22 cellular contexts compared by ENCODE assay signal in genomic region chr6:15675537-15676170, GRCh38. TPM values are rescaled to one million over a fixed set of nuclear protein-coding genes. Genes with fewer than 3 reads are reported as not detected.
DNase-seq lines count a peak whose midpoint lies in the region; ATAC-seq, FAIRE-seq and TF ChIP-seq lines count a peak whose summit lies in the region.
"Had no signal": no experiment of that assay in that cellular context is flagged by ENCODE, and none has a peak within 500 bp of the region (broad histone marks: within the 10 kb centered on the region; RNA-seq: fewer than 3 reads in every experiment).

No MANE protein-coding gene starts in this region.

- H3K4me2 ChIP-seq in GM12878 (ENCODE audit: control insufficient read depth, insufficient read depth) (no peak overlapping the region), HepG2 (ENCODE audit: low read depth, low read length) (no peak overlapping the region)
- H3K4me2 ChIP-seq: neural progenitor cell had no signal

- intact Hi-C loops in Right ventricle myocardium inferior (cut with DNase I), result no loop called here
- intact Hi-C loops in GM12878 (cut with micrococcal nuclease; ENCODE audit: unreplicated experiment), result no loop called here
- intact Hi-C loops in HepG2 (cut with micrococcal nuclease; ENCODE audit: unreplicated experiment), result no loop called here
- intact Hi-C loops in upper lobe of right lung (cut with DNase I), result no loop called here

- H3K4me3 ChIP-seq in right atrium auricular region (no peak overlapping the region), GM12878 (no peak overlapping the region), HepG2 (replicated peaks in 1 of 3; ENCODE audit: insufficient read depth in 1 of 3, low read depth in 2 of 3, low read length in 3 of 3) (no peak overlapping the region), upper lobe of right lung (no peak overlapping the region)
- H3K4me3 ChIP-seq: neural progenitor cell, upper lobe of left lung had no signal

- H4K20me1 ChIP-seq in GM12878 (ENCODE audit: control insufficient read depth, insufficient read depth), result no peaks in the 10 kb centered on the region
- no peaks in the 10 kb centered on the region for H4K20me1 ChIP-seq in HepG2 (ENCODE audit: insufficient read depth, low read length)

- H3K9me3 ChIP-seq in right atrium auricular region (no peaks in the 10 kb centered on the region), GM12878 (replicated peaks; ENCODE audit: control insufficient read depth, insufficient read depth, low read length) (no peaks in the 10 kb centered on the region; the same call in 2 of the 3 replicates), HepG2 (ENCODE audit: low read length) (no peaks in the 10 kb centered on the region), upper lobe of right lung (no peaks in the 10 kb centered on the region)
- H3K9me3 ChIP-seq: upper lobe of left lung had no signal

- no peak for TF ChIP-seq EP300 in GM12878 (IDR thresholded peaks at IDR 0.05; ENCODE audit: borderline replicate concordance in 1 of 2, control insufficient read depth in 1 of 2, low read depth in 2 of 2, low read length in 2 of 2)
- TF ChIP-seq EP300 in HepG2 (IDR thresholded peaks at IDR 0.05; ENCODE audit: low read depth in 2 of 2, low read length in 2 of 2), result no peak
- no peak for TF ChIP-seq EP300 in HepG2 (CRISPR knock-in tag; IDR thresholded peaks at IDR 0.05; ENCODE audit: borderline replicate concordance)

- TF ChIP-seq POLR2A in GM12878 (IDR thresholded peaks at IDR 0.05; ENCODE audit: low read depth, low read length), result no peak
- no peak for TF ChIP-seq POLR2A in HepG2 (IDR thresholded peaks at IDR 0.05; ENCODE audit: insufficient read depth in 1 of 2, low read depth in 2 of 2, low read length in 2 of 2)

- no peak overlapping the region for H3K27ac ChIP-seq in right atrium auricular region
- H3K27ac ChIP-seq in GM12878 (ENCODE audit: control insufficient read depth, insufficient read depth), result no peak overlapping the region
- H3K27ac ChIP-seq in HepG2 (ENCODE audit: extremely low read length, insufficient read depth, low read length), result no peak overlapping the region
- H3K27ac ChIP-seq in upper lobe of right lung, result no peak overlapping the region
- H3K27ac ChIP-seq: brain microvascular endothelial cell, neural progenitor cell had no signal

- no peaks in the 10 kb centered on the region for H3K79me2 ChIP-seq in GM12878 (ENCODE audit: control insufficient read depth, insufficient read depth, low read length)
- H3K79me2 ChIP-seq in HepG2 (ENCODE audit: insufficient read depth, low read length), result no peaks in the 10 kb centered on the region

- CTCF ChIA-PET in GM12878 (lab: Yijun Ruan, JAX) (interaction anchor here (0.6 kb wide), 1 partner anchor 109 kb away, joined by 3 read pairs; no protein-coding TSS in a partner anchor), HepG2 (lab: Yijun Ruan, JAX; ENCODE audit: low intra/inter-chr PET ratio, low total read pairs) (no interaction called here)
- CTCF ChIA-PET in activated CD8-positive, alpha-beta T cell treated with anti-CD3 and anti-CD28 coated beads, Interleukin-2, amount 10 ng/mL, durations not matched to agents 7 days and 5 days (lab: Charles Lee), result no interaction called here

- no peaks in the 10 kb centered on the region for H3K9me3 Mint-ChIP-seq in activated CD8-positive, alpha-beta T cell treated with anti-CD3 and anti-CD28 coated beads, Interleukin-2, amount 10 ng/mL, durations not matched to agents 7 days and 5 days (ENCODE audit: insufficient read depth)
- H3K9me3 Mint-ChIP-seq: activated CD8-positive, alpha-beta T cell treated with anti-CD3 and anti-CD28 coated beads for 36 hours; activated naive CD8-positive, alpha-beta T cell treated with anti-CD3 and anti-CD28 coated beads, Interleukin-2, amount 10 ng/mL, durations not matched to agents 7 days and 5 days; activated T-cell treated with anti-CD3 and anti-CD28 coated beads, Interleukin-2, amount 50 U/mL, for 72 hours; CD4-positive, alpha-beta T cell; HFFc6; immature natural killer cell; neural progenitor cell; stimulated activated naive CD8-positive, alpha-beta T cell treated with anti-CD3 and anti-CD28 coated beads, Interleukin-15, Interleukin-2, amounts not matched to agents 100 ng/mL and 50 ng/mL, for 24 hours had no signal

- peak; percentile 46 for ATAC-seq in Right ventricle myocardium inferior
- ATAC-seq in GM12878, result peak; percentile 17; the same call in 1 of the 3 replicates
- ATAC-seq in HepG2, result no peak; the same call in 2 of the 3 replicates
- peak; percentile 73 for ATAC-seq in upper lobe of right lung
- ATAC-seq in activated CD8-positive, alpha-beta T cell treated with anti-CD3 and anti-CD28 coated beads, Interleukin-2, amount 10 ng/mL, durations not matched to agents 7 days and 5 days, result no peak
- no peak for ATAC-seq in HG02798 (IDR thresholded peaks at IDR 0.05; ENCODE audit: poor library complexity, unreplicated experiment)
- ATAC-seq: activated CD8-positive, alpha-beta T cell treated with anti-CD3 and anti-CD28 coated beads for 36 hours; activated T-cell treated with anti-CD3 and anti-CD28 coated beads, Interleukin-2, amount 50 U/mL, for 72 hours had no signal

- no peaks in the 10 kb centered on the region for H3K36me3 ChIP-seq in right atrium auricular region
- no peaks in the 10 kb centered on the region for H3K36me3 ChIP-seq in GM12878 (ENCODE audit: control insufficient read depth in 2 of 2, insufficient read depth in 2 of 2, low read length in 1 of 2)
- H3K36me3 ChIP-seq in HepG2 (replicated peaks in 1 of 2; ENCODE audit: control insufficient read depth in 1 of 2, insufficient read depth in 2 of 2, low read length in 2 of 2), result no peaks in the 10 kb centered on the region
- H3K36me3 ChIP-seq in upper lobe of right lung, result no peaks in the 10 kb centered on the region
- H3K36me3 ChIP-seq: brain microvascular endothelial cell, neural progenitor cell, upper lobe of left lung had no signal

- H3K4me3 Mint-ChIP-seq in activated CD8-positive, alpha-beta T cell treated with anti-CD3 and anti-CD28 coated beads, Interleukin-2, amount 10 ng/mL, durations not matched to agents 7 days and 5 days, result no peak overlapping the region
- H3K4me3 Mint-ChIP-seq: activated CD8-positive, alpha-beta T cell treated with anti-CD3 and anti-CD28 coated beads for 36 hours; activated naive CD8-positive, alpha-beta T cell treated with anti-CD3 and anti-CD28 coated beads, Interleukin-2, amount 10 ng/mL, durations not matched to agents 7 days and 5 days; activated T-cell treated with anti-CD3 and anti-CD28 coated beads, Interleukin-2, amount 50 U/mL, for 72 hours; CD4-positive, alpha-beta T cell; HFFc6; IgD-negative memory B cell; immature natural killer cell; neural progenitor cell; stimulated activated naive CD8-positive, alpha-beta T cell treated with anti-CD3 and anti-CD28 coated beads, Interleukin-15, Interleukin-2, amounts not matched to agents 100 ng/mL and 50 ng/mL, for 24 hours had no signal

- DNase-seq in Right ventricle myocardium inferior (ENCODE audit: missing footprints) (no peak), right atrium auricular region (ENCODE audit: low spot score) (no peak), GM12878 (ENCODE audit: low read depth, low spot score) (no peak), HepG2 (ENCODE audit: low spot score) (no peak), upper lobe of right lung (no peak), NCI-H1105 (lab: John Stamatoyannopoulos, UW) (no peak)
- DNase-seq in activated CD8-positive, alpha-beta T cell treated with anti-CD3 and anti-CD28 coated beads, Interleukin-2, amount 10 ng/mL, durations not matched to agents 7 days and 5 days, result no peak
- DNase-seq: activated CD8-positive, alpha-beta T cell treated with anti-CD3 and anti-CD28 coated beads for 36 hours; activated naive CD8-positive, alpha-beta T cell treated with anti-CD3 and anti-CD28 coated beads, Interleukin-2, amount 10 ng/mL, durations not matched to agents 7 days and 5 days; activated T-cell treated with anti-CD3 and anti-CD28 coated beads, Interleukin-2, amount 50 U/mL, for 72 hours; brain microvascular endothelial cell; CD4-positive, alpha-beta T cell; erythroblast; HFFc6; immature natural killer cell; NCI-H1092; upper lobe of left lung had no signal

- RAD21 ChIA-PET in GM12878 (lab: Charles Lee; ENCODE audit: unreplicated experiment), result no interaction called here

- no peaks in the 10 kb centered on the region for H3K4me1 Mint-ChIP-seq in activated CD8-positive, alpha-beta T cell treated with anti-CD3 and anti-CD28 coated beads, Interleukin-2, amount 10 ng/mL, durations not matched to agents 7 days and 5 days (ENCODE audit: low read depth)
- H3K4me1 Mint-ChIP-seq: immature natural killer cell had no signal

- H3K27ac Mint-ChIP-seq in activated CD8-positive, alpha-beta T cell treated with anti-CD3 and anti-CD28 coated beads, Interleukin-2, amount 10 ng/mL, durations not matched to agents 7 days and 5 days, result no peak overlapping the region
- H3K27ac Mint-ChIP-seq: activated CD8-positive, alpha-beta T cell treated with anti-CD3 and anti-CD28 coated beads for 36 hours; activated naive CD8-positive, alpha-beta T cell treated with anti-CD3 and anti-CD28 coated beads, Interleukin-2, amount 10 ng/mL, durations not matched to agents 7 days and 5 days; activated T-cell treated with anti-CD3 and anti-CD28 coated beads, Interleukin-2, amount 50 U/mL, for 72 hours; CD4-positive, alpha-beta T cell; HFFc6; IgD-negative memory B cell; immature natural killer cell; neural progenitor cell; stimulated activated naive CD8-positive, alpha-beta T cell treated with anti-CD3 and anti-CD28 coated beads, Interleukin-15, Interleukin-2, amounts not matched to agents 100 ng/mL and 50 ng/mL, for 24 hours had no signal

- in situ Hi-C loops in GM12878 (cut with MboI), result no loop called here
- in situ Hi-C loops in HepG2 (cut with HindIII; ENCODE audit: extremely low pct_ligation_motif_present, low pct_unique_long_range_greater_than_20kb), result no loop called here

- H3K36me3 Mint-ChIP-seq in activated CD8-positive, alpha-beta T cell treated with anti-CD3 and anti-CD28 coated beads, Interleukin-2, amount 10 ng/mL, durations not matched to agents 7 days and 5 days (ENCODE audit: low read depth), result no peaks in the 10 kb centered on the region
- H3K36me3 Mint-ChIP-seq: activated naive CD8-positive, alpha-beta T cell treated with anti-CD3 and anti-CD28 coated beads, Interleukin-2, amount 10 ng/mL, durations not matched to agents 7 days and 5 days; IgD-negative memory B cell; immature natural killer cell; neural progenitor cell had no signal

- BruUV-seq in GM12878 (replicated peaks; lab: Mats Ljungman, UMichigan) (no TSS peak), HepG2 (replicated peaks; lab: Mats Ljungman, UMichigan) (no TSS peak)

- H3K4me1 ChIP-seq in right atrium auricular region, result peaks cover 0 to 12% of the 10 kb centered on the region in 2 donors
- H3K4me1 ChIP-seq in GM12878 (ENCODE audit: control insufficient read depth, insufficient read depth, low read length), result no peaks in the 10 kb centered on the region
- peaks cover 15% of the 10 kb centered on the region for H3K4me1 ChIP-seq in HepG2 (ENCODE audit: insufficient read depth, low read length)
- H3K4me1 ChIP-seq in upper lobe of right lung, result no peaks in the 10 kb centered on the region
- H3K4me1 ChIP-seq: neural progenitor cell had no signal

- TF ChIP-seq RAD21 in GM12878 (IDR thresholded peaks at IDR 0.05; ENCODE audit: insufficient read depth, low read depth, low read length) (no peak), HepG2 (CRISPR knock-in tag; IDR thresholded peaks at IDR 0.05) (no peak)

- no peak overlapping the region for H3K9ac ChIP-seq in GM12878 (ENCODE audit: control insufficient read depth, insufficient read depth, low read length)
- no peak overlapping the region for H3K9ac ChIP-seq in HepG2 (ENCODE audit: insufficient read depth, low read depth, low read length)
- H3K9ac ChIP-seq: neural progenitor cell had no signal

- WGBS in GM12878 (ENCODE audit: insufficient coverage, insufficient replicate concordance, low lambda C conversion rate, missing lambda C conversion rate), result 62% methylated on average over 3 of the region's 3 CpGs
- 35% methylated on average over 3 of the region's 3 CpGs for WGBS in HepG2 (ENCODE audit: low lambda C conversion rate)

- H2AFZ ChIP-seq in GM12878 (ENCODE audit: control insufficient read depth, low read depth, low read length) (no peak overlapping the region), HepG2 (ENCODE audit: low read length) (no peak overlapping the region)
- H2AFZ ChIP-seq: neural progenitor cell had no signal

- FAIRE-seq in GM12878 (lab: Jason Lieb, UNC) (no peak), HepG2 (lab: Jason Lieb, UNC) (peak; percentile 8)
- FAIRE-seq: A204.1 had no signal

- TF ChIP-seq CTCF in right atrium auricular region (IDR thresholded peaks at IDR 0.05) (no peak), GM12878 (IDR thresholded peaks at IDR 0.05 in 2 of 3, conservative IDR thresholded peaks at IDR 0.05 in 1 of 3; ENCODE audit: control insufficient read depth in 2 of 3, extremely low read depth in 1 of 3, insufficient read depth in 1 of 3, low read depth in 3 of 3, low read length in 3 of 3) (no peak), HepG2 (CRISPR knock-in tag; IDR thresholded peaks at IDR 0.05) (no peak), upper lobe of right lung (IDR thresholded peaks at IDR 0.05) (no peak)

- SMC1A ChIA-PET in GM12878 (lab: Charles Lee; ENCODE audit: uncharacterized antibody, unreplicated experiment), result interaction anchor here (0.6 to 1.2 kb wide), 3 partner anchors 8 to 413 kb away, joined by 3 to 4 read pairs (median 3); no protein-coding TSS in a partner anchor

- H3K27me3 Mint-ChIP-seq in activated CD8-positive, alpha-beta T cell treated with anti-CD3 and anti-CD28 coated beads, Interleukin-2, amount 10 ng/mL, durations not matched to agents 7 days and 5 days (ENCODE audit: low read depth), result peaks cover 29% of the 10 kb centered on the region

- POLR2A ChIA-PET in GM12878 (lab: Charles Lee) (interaction anchor here (0.5 to 1.0 kb wide), 3 partner anchors 12 to 1980 kb away, joined by 3 to 5 read pairs (median 3); partner anchors contain the start of gene DTNBP1), HepG2 (lab: Yijun Ruan, JAX) (no interaction called here)
- POLR2A ChIA-PET in activated CD8-positive, alpha-beta T cell treated with anti-CD3 and anti-CD28 coated beads, Interleukin-2, amount 10 ng/mL, durations not matched to agents 7 days and 5 days (lab: Charles Lee), result no interaction called here

- H3K27me3 ChIP-seq in right atrium auricular region (no peaks in the 10 kb centered on the region), GM12878 (replicated peaks in 1 of 2; ENCODE audit: control insufficient read depth in 2 of 2, insufficient read depth in 2 of 2, low read length in 1 of 2) (no peaks in the 10 kb centered on the region), HepG2 (ENCODE audit: control insufficient read depth in 1 of 2, insufficient read depth in 2 of 2, low read length in 2 of 2) (peaks cover 2 to 9% of the 10 kb centered on the region in 2 experiments; a peak in 3 of 5 replicates), upper lobe of right lung (no peaks in the 10 kb centered on the region)
- H3K27me3 ChIP-seq: neural progenitor cell, upper lobe of left lung had no signal

RNA-seq across cellular contexts. Expression of gene DTNBP1, which starts 12.8 kb away (rescaled TPM):
- 21.0 TPM for total RNA-seq in Right ventricle myocardium inferior
- 10 to 100 TPM in 1 of 2 donors, 1 to 10 TPM in 1; 6.3 to 25.0 TPM for total RNA-seq in right atrium auricular region
- 9.8 and 14.1 TPM in 2 replicates for total RNA-seq in GM12878 (2013; cell fraction: nucleolus; rRNA removed)
- total RNA-seq in GM12878 (2014; rRNA removed), result 7.5 and 8.1 TPM in 2 replicates
- total RNA-seq in GM12878 (2014; rRNA removed; fragmentation: Illumina TruSeq; extraction: Trizol), result 7.1 and 7.4 TPM in 2 replicates
- total RNA-seq in GM12878 (2021), result 19.0 and 20.0 TPM in 2 replicates
- 12.6 TPM for polyA plus RNA-seq in GM12878 (2011; ENCODE audit: low read depth)
- polyA plus RNA-seq in GM12878 (2011; rRNA removed), result 22.5 and 40.3 TPM in 2 replicates
- 46.3 and 49.1 TPM in 2 replicates for polyA plus RNA-seq in GM12878 (2011; cell fraction: cytosol; rRNA removed)
- 24.9 and 29.5 TPM in 2 replicates for polyA plus RNA-seq in GM12878 (2011; cell fraction: nucleus; rRNA removed)
- polyA plus RNA-seq in GM12878 (2012), result 15.8 and 15.9 TPM in 2 replicates
- polyA plus RNA-seq in GM12878 (2014; fragmentation: Illumina TruSeq; extraction: Trizol), result 21.9 and 23.7 TPM in 2 replicates
- 10 to 100 TPM; 10.9 to 20.2 TPM for polyA plus RNA-seq in GM12878 (2014; fragmentation: Nextera tagmentation; extraction: Ambion mirVana)
- 19.9 and 24.1 TPM in 2 replicates for polyA plus RNA-seq in GM12878 (2014; rRNA removed)
- polyA plus RNA-seq in GM12878 (2016; fragmentation: Nextera tagmentation; extraction: Ambion mirVana), result 10 to 100 TPM; 26.4 to 28.0 TPM
- 27.4 and 34.4 TPM in 2 replicates for polyA minus RNA-seq in GM12878 (2011; rRNA and poly(A)+ RNA removed)
- 7.9 and 16.5 TPM in 2 replicates for polyA minus RNA-seq in GM12878 (2011; cell fraction: cytosol; rRNA and poly(A)+ RNA removed)
- polyA minus RNA-seq in GM12878 (2011; cell fraction: nucleus; rRNA and poly(A)+ RNA removed), result 10.0 and 14.9 TPM in 2 replicates
- total RNA-seq in HepG2 (2016; rRNA removed; fragmentation: Illumina TruSeq; extraction: Trizol), result 6.6 and 12.7 TPM in 2 replicates
- 4.0 and 6.3 TPM in 2 replicates for total RNA-seq in HepG2 (2016; cell fraction: cytosol; rRNA removed; fragmentation: Illumina TruSeq; extraction: Trizol; ENCODE audit: low read depth)
- total RNA-seq in HepG2 (2016; cell fraction: insoluble cytoplasmic fraction; rRNA removed; fragmentation: Illumina TruSeq; extraction: Trizol), result 7.4 and 13.1 TPM in 2 replicates
- total RNA-seq in HepG2 (2016; cell fraction: membrane; rRNA removed; fragmentation: Illumina TruSeq; extraction: Trizol), result 7.6 and 10.7 TPM in 2 replicates
- total RNA-seq in HepG2 (2016; cell fraction: nucleus; rRNA removed; fragmentation: Illumina TruSeq; extraction: Trizol), result 9.5 and 10.2 TPM in 2 replicates
- 19.1 and 23.6 TPM in 2 replicates for polyA plus RNA-seq in HepG2 (2011; rRNA removed)
- 14.8 and 15.9 TPM in 2 replicates for polyA plus RNA-seq in HepG2 (2011; cell fraction: cytosol; rRNA removed)
- 10.7 and 11.1 TPM in 2 replicates for polyA plus RNA-seq in HepG2 (2011; cell fraction: nucleus; rRNA removed)
- 7.9 and 12.4 TPM in 2 replicates for polyA plus RNA-seq in HepG2 (2012)
- polyA plus RNA-seq in HepG2 (2016; cell fraction: cytosol; fragmentation: Illumina TruSeq; extraction: Trizol; ENCODE audit: low read depth), result 6.9 and 8.6 TPM in 2 replicates
- polyA plus RNA-seq in HepG2 (2016; cell fraction: insoluble cytoplasmic fraction; fragmentation: Illumina TruSeq; extraction: Trizol; ENCODE audit: low read depth), result 21.9 and 26.4 TPM in 2 replicates
- 12.4 and 13.5 TPM in 2 replicates for polyA plus RNA-seq in HepG2 (2016; cell fraction: membrane; fragmentation: Illumina TruSeq; extraction: Trizol; ENCODE audit: low read depth)
- 13.9 and 16.8 TPM in 2 replicates for polyA plus RNA-seq in HepG2 (2016; cell fraction: nucleus; fragmentation: Illumina TruSeq; extraction: Trizol; ENCODE audit: insufficient read depth, low read depth)
- 13.1 and 15.6 TPM in 2 replicates for polyA minus RNA-seq in HepG2 (2011; rRNA and poly(A)+ RNA removed; ENCODE audit: low replicate concordance)
- polyA minus RNA-seq in HepG2 (2011; cell fraction: cytosol; rRNA and poly(A)+ RNA removed), result 7.1 and 7.2 TPM in 2 replicates
- 7.9 and 9.2 TPM in 2 replicates for polyA minus RNA-seq in HepG2 (2011; cell fraction: nucleus; rRNA and poly(A)+ RNA removed)
- 25.9 TPM for total RNA-seq in upper lobe of right lung
- 10 to 100 TPM; 17.7 to 19.0 TPM for total RNA-seq in activated CD8-positive, alpha-beta T cell treated with anti-CD3 and anti-CD28 coated beads, Interleukin-2, amount 10 ng/mL, durations not matched to agents 7 days and 5 days

Comparison
In these comparisons a context has a peak if more than half of its experiments do, and no peak if none do; other contexts are left out.
1. ATAC-seq: peak in Right ventricle myocardium inferior (single experiment), GM12878 (single experiment) and upper lobe of right lung (single experiment); none in HepG2 (single experiment), activated CD8-positive, alpha-beta T cell treated with anti-CD3 and anti-CD28 coated beads, Interleukin-2, amount 10 ng/mL, durations not matched to agents 7 days and 5 days (single experiment) and HG02798 (single experiment).